1 cellular context compared by ENCODE assay signal in genomic region chr6:161261325-161261724, GRCh38.
TF ChIP-seq lines count a peak whose summit lies in the region.

No MANE protein-coding gene starts in this region.

TF ChIP-seq in H1, 55 proteins besides CTCF, POLR2A, EP300 and RAD21 (continued from another document):
- TF ChIP-seq NRF1 (IDR thresholded peaks at IDR 0.05; ENCODE audit: low read depth, low read length), result no peak
- no peak for TF ChIP-seq TBP (IDR thresholded peaks at IDR 0.05; ENCODE audit: low read depth, low read length)
- TF ChIP-seq HDAC6 (IDR thresholded peaks at IDR 0.05; ENCODE audit: low read depth, low read length), result no peak
- TF ChIP-seq BRCA1 (IDR thresholded peaks at IDR 0.05; ENCODE audit: low read depth, low read length), result no peak
TF ChIP-seq in H1: peak in this region for 0.
